ENCODE assay signal across 10 cellular contexts in genomic region chr17:2071421-2072281, GRCh38. TPM values are rescaled to one million over a fixed set of nuclear protein-coding genes. Genes with fewer than 3 reads are reported as not detected.
DNase-seq lines count a peak whose midpoint lies in the region; ATAC-seq, FAIRE-seq and TF ChIP-seq lines count a peak whose summit lies in the region.
"Had no signal": no experiment of that assay in that cellular context is flagged by ENCODE, and none has a peak within 500 bp of the region (broad histone marks: within the 10 kb centered on the region; RNA-seq: fewer than 3 reads in every experiment).

No MANE protein-coding gene starts in this region.

- H3K27ac ChIP-seq in IMR-90 (ENCODE audit: insufficient read depth, low read length) (peak overlapping the region; percentile 93), skin epidermis (peak overlapping the region in 15 of 21 experiments; percentile 12 to 74 (median 54))

- no TSS peak for BruUV-seq in IMR-90 (replicated peaks; lab: Mats Ljungman, UMichigan)

- H3K9ac ChIP-seq in IMR-90 (ENCODE audit: low read depth, low read length) = peak overlapping the region; percentile 45

- H2BK5ac ChIP-seq in IMR-90 (ENCODE audit: low read depth, low read length, poor library complexity, severe bottlenecking) = peak overlapping the region; percentile 94

- peak; percentile 12; the same call in 1 of the 2 replicates for TF ChIP-seq RAD21 in IMR-90 (IDR thresholded peaks at IDR 0.05; ENCODE audit: low read length)

- H3K18ac ChIP-seq in IMR-90 (ENCODE audit: low read depth, low read length) = peak overlapping the region; percentile 93

- peaks cover 25% of the 10 kb centered on the region for H3K4me1 Mint-ChIP-seq in activated T-helper 17 cell treated with anti-CD3 and anti-CD28 coated beads, Interleukin-2, amount 50 U/mL, for 72 hours

- H3K4me3 ChIP-seq in IMR-90 (ENCODE audit: insufficient read depth, low read depth, low read length) (no peak overlapping the region), skin epidermis (no peak overlapping the region)

- in situ Hi-C loops in IMR-90 (cut with MboI; ENCODE audit: low sequenced_read_pairs) = no loop called here

- ATAC-seq in IMR-90 (ENCODE audit: low read depth) (peak; percentile 68), left ventricle myocardium superior (peak; percentile 57)
- no peak for ATAC-seq in activated T-helper 17 cell treated with anti-CD3 and anti-CD28 coated beads, Interleukin-2, amount 50 U/mL, for 72 hours (replicated peaks)

- H3K36me3 ChIP-seq in IMR-90 (ENCODE audit: control insufficient read depth, insufficient read depth, low read length) = peaks cover 6% of the 10 kb centered on the region

- H3K23ac ChIP-seq in IMR-90 (ENCODE audit: low read depth, low read length) = peak overlapping the region; percentile 99

- 0 out of 2 replicates have a peak, but pooled peaks have one; percentile 12 for TF ChIP-seq CTCF in IMR-90 (conservative IDR thresholded peaks at IDR 0.05; ENCODE audit: low read depth, low read length)

- peak overlapping the region; percentile 90 for H3K56ac ChIP-seq in IMR-90 (ENCODE audit: extremely low read depth, insufficient read depth, low read length)

- H3K9me3 ChIP-seq in IMR-90 (ENCODE audit: control insufficient read depth, insufficient read depth, low read length) = no peaks in the 10 kb centered on the region

- peaks cover 40% of the 10 kb centered on the region for H3K9me1 ChIP-seq in IMR-90 (ENCODE audit: insufficient read depth, low read length)

- H3K4me3 Mint-ChIP-seq in activated T-helper 17 cell treated with anti-CD3 and anti-CD28 coated beads, Interleukin-2, amount 50 U/mL, for 72 hours = peak overlapping the region; percentile 79
- H3K4me3 Mint-ChIP-seq: memory B cell, T-cell had no signal

- intact Hi-C loops in IMR-90 (cut with micrococcal nuclease) = no loop called here
- intact Hi-C loops in left ventricle myocardium superior (cut with micrococcal nuclease) = no loop called here

- H3K36me3 Mint-ChIP-seq in activated T-helper 17 cell treated with anti-CD3 and anti-CD28 coated beads, Interleukin-2, amount 50 U/mL, for 72 hours (ENCODE audit: low read depth) = peaks cover 81% of the 10 kb centered on the region

- POLR2A ChIA-PET in IMR-90 (lab: Charles Lee; ENCODE audit: unreplicated experiment) = no interaction called here

- dilution Hi-C loops in IMR-90 (cut with HindIII; ENCODE audit: low sequenced_read_pairs, unreplicated experiment) = no loop called here

- no peaks in the 10 kb centered on the region for H3K27me3 Mint-ChIP-seq in activated T-helper 17 cell treated with anti-CD3 and anti-CD28 coated beads, Interleukin-2, amount 50 U/mL, for 72 hours
- H3K27me3 Mint-ChIP-seq: memory B cell, T-cell had no signal

- CTCF ChIA-PET in IMR-90 (lab: Yijun Ruan, JAX) = interaction anchor here (1.3 to 1.6 kb wide), 2 partner anchors 16 to 160 kb away, joined by 4 to 5 read pairs; partner anchors contain the start of gene HIC1

- H3K9me3 Mint-ChIP-seq in activated T-helper 17 cell treated with anti-CD3 and anti-CD28 coated beads, Interleukin-2, amount 50 U/mL, for 72 hours = no peaks in the 10 kb centered on the region
- H3K9me3 Mint-ChIP-seq: memory B cell, T-cell had no signal

- peak overlapping the region; percentile 90 for H4K5ac ChIP-seq in IMR-90 (ENCODE audit: low read depth, low read length)

- no peak for FAIRE-seq in H54 (lab: Jason Lieb, UNC)

- peak overlapping the region; percentile 100 for H3K4ac ChIP-seq in IMR-90 (ENCODE audit: low read depth, low read length)

- peak overlapping the region; percentile 99 for H2BK120ac ChIP-seq in IMR-90 (ENCODE audit: low read depth, low read length)

- H3K4me2 ChIP-seq in IMR-90 (ENCODE audit: low read depth, low read length) = peak overlapping the region; percentile 12; the same call in 1 of the 2 replicates

- peak overlapping the region; percentile 100 for H4K91ac ChIP-seq in IMR-90 (ENCODE audit: insufficient read depth, low read depth, low read length)

- H2AK5ac ChIP-seq in IMR-90 (ENCODE audit: low read depth, low read length) = peak overlapping the region; percentile 100

- H3K27me3 ChIP-seq in IMR-90 (ENCODE audit: control insufficient read depth, insufficient read depth, low read length) = no peaks in the 10 kb centered on the region

- TF ChIP-seq POLR2A in IMR-90 (IDR thresholded peaks at IDR 0.05; ENCODE audit: low read depth, low read length) = peak; percentile 53
- no peak for TF ChIP-seq POLR2A in H54 (IDR thresholded peaks at IDR 0.05; ENCODE audit: low read depth, low read length)

- peak overlapping the region; percentile 97 for H2BK20ac ChIP-seq in IMR-90 (ENCODE audit: low read depth, low read length)

- peaks cover 28 to 63% of the 10 kb centered on the region in 2 experiments for H3K79me1 ChIP-seq in IMR-90 (ENCODE audit: low read depth in 1 of 2, low read length in 2 of 2)

- DNase-seq in IMR-90 = peak; percentile 93
- peak; percentile 85 for DNase-seq in left ventricle myocardium superior
- DNase-seq in NCI-H524 (lab: John Stamatoyannopoulos, UW) = no peak
- no peak for DNase-seq in DMS 273 (lab: John Stamatoyannopoulos, UW; ENCODE audit: unreplicated experiment)
- DNase-seq in NCI-H526 (lab: John Stamatoyannopoulos, UW) = no peak
- no peak for DNase-seq in H54 (ENCODE audit: insufficient read length, low spot score)
- DNase-seq: T-cell had no signal

- peak overlapping the region; percentile 100 for H2BK15ac ChIP-seq in IMR-90 (ENCODE audit: low read depth, low read length)

- H3K4me1 ChIP-seq in IMR-90 (ENCODE audit: control insufficient read depth, insufficient read depth, low read length) = peaks cover 62% of the 10 kb centered on the region

- H2AFZ ChIP-seq in IMR-90 (replicated peaks; ENCODE audit: low read length, poor library complexity) = peak overlapping the region; percentile 87

- H4K8ac ChIP-seq in IMR-90 (ENCODE audit: low read depth in 2 of 2, low read length in 2 of 2) = peak overlapping the region; percentile 90 to 99

- H3K27ac Mint-ChIP-seq in activated T-helper 17 cell treated with anti-CD3 and anti-CD28 coated beads, Interleukin-2, amount 50 U/mL, for 72 hours = peak overlapping the region; percentile 92
- H3K27ac Mint-ChIP-seq: memory B cell had no signal

- 10% methylated on average over 11 of the region's 33 CpGs; no CpG with 5 or more reads in 1 of the 2 experiments for WGBS in IMR-90 (ENCODE audit: extremely low coverage in 2 of 2, insufficient read length in 1 of 2), 2 experiments

- H3K14ac ChIP-seq in IMR-90 (replicated peaks; ENCODE audit: low read depth, low read length) = peak overlapping the region; percentile 99

- peak overlapping the region; percentile 98 for H2AK9ac ChIP-seq in IMR-90 (replicated peaks; ENCODE audit: low read depth, low read length, poor library complexity)

- no peaks in the 10 kb centered on the region for H4K20me1 ChIP-seq in IMR-90 (ENCODE audit: insufficient read depth, low read length)

TF ChIP-seq in IMR-90, 13 proteins besides CTCF, POLR2A, EP300 and RAD21 (continues in another document):
- no peak for TF ChIP-seq CHD1 (IDR thresholded peaks at IDR 0.05; ENCODE audit: low read depth, low read length)
- TF ChIP-seq MAZ (IDR thresholded peaks at IDR 0.05; ENCODE audit: borderline replicate concordance, low read depth, low read length) = peak; percentile 63; the same call in 1 of the 2 replicates
- peak; percentile 57; the same call in 1 of the 2 replicates for TF ChIP-seq BHLHE40 (IDR thresholded peaks at IDR 0.05; ENCODE audit: low read depth, low read length)
- TF ChIP-seq MAFK (IDR thresholded peaks at IDR 0.05; ENCODE audit: low read depth, low read length) = no peak
- no peak; the same call in 1 of the 2 replicates for TF ChIP-seq SMC3 (IDR thresholded peaks at IDR 0.05; ENCODE audit: low read depth, low read length)
- TF ChIP-seq MXI1 (IDR thresholded peaks at IDR 0.05; ENCODE audit: borderline replicate concordance, low read depth, low read length) = 0 out of 2 replicates have a peak, but pooled peaks have one; percentile 39
- TF ChIP-seq, protein P1, sequence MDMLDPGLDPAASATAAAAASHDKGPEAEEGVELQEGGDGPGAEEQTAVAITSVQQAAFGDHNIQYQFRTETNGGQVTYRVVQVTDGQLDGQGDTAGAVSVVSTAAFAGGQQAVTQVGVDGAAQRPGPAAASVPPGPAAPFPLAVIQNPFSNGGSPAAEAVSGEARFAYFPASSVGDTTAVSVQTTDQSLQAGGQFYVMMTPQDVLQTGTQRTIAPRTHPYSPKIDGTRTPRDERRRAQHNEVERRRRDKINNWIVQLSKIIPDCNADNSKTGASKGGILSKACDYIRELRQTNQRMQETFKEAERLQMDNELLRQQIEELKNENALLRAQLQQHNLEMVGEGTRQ (IDR thresholded peaks at IDR 0.05; ENCODE audit: low read depth, low read length) = no peak
- peak; percentile 61 for TF ChIP-seq FOS (IDR thresholded peaks at IDR 0.05; ENCODE audit: low read depth, low read length)

RNA-seq across cellular contexts. Expression of gene HIC1, which starts 16.7 kb away (rescaled TPM):
- total RNA-seq in IMR-90 (2012; rRNA removed) = 10.0 and 10.4 TPM in 2 replicates
- polyA plus RNA-seq in IMR-90 (2012; rRNA removed) = 23.0 and 30.9 TPM in 2 replicates
- polyA plus RNA-seq in IMR-90 (2012; cell fraction: cytosol; rRNA removed) = 17.8 and 60.2 TPM in 2 replicates
- 69.0 and 122 TPM in 2 replicates for polyA plus RNA-seq in IMR-90 (2012; cell fraction: nucleus; rRNA removed; ENCODE audit: low replicate concordance)
- 10 to 100 TPM; 22.8 to 24.4 TPM for total RNA-seq in activated T-helper 17 cell treated with anti-CD3 and anti-CD28 coated beads, Interleukin-2, amount 50 U/mL, for 72 hours
- total RNA-seq in left ventricle myocardium superior = 19.0 TPM

RNA-seq across cellular contexts. Expression of gene OVCA2, which starts 29.8 kb away (rescaled TPM):
- total RNA-seq in IMR-90 (2012; rRNA removed) (38.7 and 42.2 TPM in 2 replicates), left ventricle myocardium superior (14.4 TPM)
- polyA plus RNA-seq in IMR-90 (2012; rRNA removed) = 46.9 and 52.6 TPM in 2 replicates
- polyA plus RNA-seq in IMR-90 (2012; cell fraction: cytosol; rRNA removed) = 40.4 and 50.0 TPM in 2 replicates
- polyA plus RNA-seq in IMR-90 (2012; cell fraction: nucleus; rRNA removed; ENCODE audit: low replicate concordance) = 23.2 and 26.2 TPM in 2 replicates
- 10 to 100 TPM; 20.7 to 39.3 TPM for total RNA-seq in activated T-helper 17 cell treated with anti-CD3 and anti-CD28 coated beads, Interleukin-2, amount 50 U/mL, for 72 hours

RNA-seq across cellular contexts. Expression of gene DPH1, which starts 41.7 kb away (rescaled TPM):
- total RNA-seq in IMR-90 (2012; rRNA removed) = 20.6 and 24.4 TPM in 2 replicates
- polyA plus RNA-seq in IMR-90 (2012; rRNA removed) = 49.9 and 51.9 TPM in 2 replicates
- polyA plus RNA-seq in IMR-90 (2012; cell fraction: cytosol; rRNA removed) = 31.8 and 38.7 TPM in 2 replicates
- polyA plus RNA-seq in IMR-90 (2012; cell fraction: nucleus; rRNA removed; ENCODE audit: low replicate concordance) = 153 and 299 TPM in 2 replicates
- 10 to 100 TPM; 36.9 to 40.2 TPM for total RNA-seq in activated T-helper 17 cell treated with anti-CD3 and anti-CD28 coated beads, Interleukin-2, amount 50 U/mL, for 72 hours
- total RNA-seq in left ventricle myocardium superior = 28.9 TPM

RNA-seq across cellular contexts. Expression of gene RTN4RL1, which starts 46.5 kb away (rescaled TPM):
- total RNA-seq in IMR-90 (2012; rRNA removed) (under 0.01 TPM in 2 replicates), left ventricle myocardium superior (1.9 TPM)
- 0.03 and 0.04 TPM in 2 replicates for polyA plus RNA-seq in IMR-90 (2012; rRNA removed)
- 0.07 TPM in 1 of 2 replicates, not detected in the other for polyA plus RNA-seq in IMR-90 (2012; cell fraction: cytosol; rRNA removed)
- 0.03 TPM in 1 of 2 replicates, not detected in the other for polyA plus RNA-seq in IMR-90 (2012; cell fraction: nucleus; rRNA removed; ENCODE audit: low replicate concordance)
- under 1 TPM in 1 of 2 donors, not detected in 1; 0.09 TPM for total RNA-seq in activated T-helper 17 cell treated with anti-CD3 and anti-CD28 coated beads, Interleukin-2, amount 50 U/mL, for 72 hours

Comparison
In these comparisons a context has a peak if more than half of its experiments do, and no peak if none do; other contexts are left out.
1. DNase-seq: peak in IMR-90 (single experiment) and left ventricle myocardium superior (single experiment); none in NCI-H524 (0 of 2), DMS 273 (single experiment), NCI-H526 (0 of 2) and H54 (single experiment).